Comparison of ENCODE assay signal across 8 cellular contexts in the genomic region with DNA sequence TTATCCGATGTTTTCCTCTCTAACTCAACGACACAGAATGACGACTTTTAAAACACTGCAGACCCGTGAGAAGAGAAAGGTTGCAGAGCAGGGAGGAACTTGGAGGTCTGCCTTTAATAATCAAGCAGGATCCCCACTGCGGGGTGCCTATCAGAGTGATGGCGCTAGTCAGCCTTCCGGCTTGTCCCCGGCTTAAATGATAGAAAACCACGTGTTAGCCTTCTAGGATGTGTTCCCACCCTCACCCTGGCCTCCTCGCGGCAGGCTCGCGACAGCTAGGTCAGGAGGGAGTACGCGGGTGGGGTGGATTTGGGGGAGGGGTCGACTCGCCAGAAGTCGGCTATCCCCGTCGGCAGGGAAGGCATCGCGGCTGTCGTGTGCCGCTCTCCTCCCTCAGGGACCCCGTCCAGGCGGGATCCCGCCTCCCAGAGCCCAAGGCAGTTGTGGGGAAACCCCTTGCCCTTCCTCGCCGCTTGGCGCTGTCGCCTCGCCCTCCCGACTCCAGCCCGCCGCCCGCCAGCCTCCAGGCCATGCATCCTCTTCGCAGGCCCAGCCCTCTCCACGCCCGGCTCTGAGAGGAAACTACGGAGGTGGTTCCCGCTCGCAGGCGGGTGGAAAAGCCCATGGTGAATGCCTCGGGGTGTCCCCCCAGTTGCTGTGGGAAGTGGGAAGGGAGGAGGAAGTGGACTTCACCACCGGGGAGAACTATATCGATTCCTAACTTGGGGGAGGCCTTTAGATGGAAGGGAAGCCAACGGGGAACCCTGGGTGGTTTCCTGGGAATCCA. TPM values are rescaled to one million over a fixed set of nuclear protein-coding genes. Genes with fewer than 3 reads are reported as not detected.
DNase-seq lines count a peak whose midpoint lies in the region; ATAC-seq and TF ChIP-seq lines count a peak whose summit lies in the region.

No MANE protein-coding gene starts in this region.

- 0% methylated on average over 43 of the region's 47 CpGs for WGBS in mesenchymal stem cell

- peak overlapping the region in 1 of 2 experiments; percentile 30 for H2BK12ac ChIP-seq in mesenchymal stem cell (ENCODE audit: low read length in 2 of 2)

- peak; percentile 23 for ATAC-seq in GM19351 (IDR thresholded peaks at IDR 0.05; ENCODE audit: unreplicated experiment)
- ATAC-seq in HG03521 (IDR thresholded peaks at IDR 0.05; ENCODE audit: unreplicated experiment): peak; percentile 17
- peak; percentile 27 for ATAC-seq in activated CD8-positive, alpha-beta T cell treated with anti-CD3 and anti-CD28 coated beads for 36 hours

- H3K4me3 Mint-ChIP-seq in activated CD8-positive, alpha-beta T cell treated with anti-CD3 and anti-CD28 coated beads for 36 hours: peak overlapping the region; percentile 86

- peak overlapping the region; percentile 87 to 100 for H3K4me3 ChIP-seq in mesenchymal stem cell (ENCODE audit: insufficient read depth in 1 of 2, low read depth in 1 of 2, low read length in 2 of 2)

- no peak overlapping the region for H2BK120ac ChIP-seq in mesenchymal stem cell (ENCODE audit: low read depth, low read length)

- H3K18ac ChIP-seq in mesenchymal stem cell (ENCODE audit: low read depth in 1 of 2, low read length in 2 of 2): peak overlapping the region; percentile 1 to 14

- peaks cover 25% of the 10 kb centered on the region for H3K4me1 Mint-ChIP-seq in activated CD8-positive, alpha-beta T cell treated with anti-CD3 and anti-CD28 coated beads for 36 hours (ENCODE audit: low read depth)

- H3K4me2 ChIP-seq in mesenchymal stem cell (ENCODE audit: low read length, poor library complexity, severe bottlenecking): peak overlapping the region; percentile 76

- POLR2A ChIA-PET in activated CD8-positive, alpha-beta T cell treated with anti-CD3 and anti-CD28 coated beads for 36 hours (lab: Charles Lee): interaction anchor here (0.6 to 1.1 kb wide), 8 partner anchors 26 to 451 kb away, joined by 3 to 9 read pairs (median 3); a partner anchor contains a TSS

- peaks cover 5% of the 10 kb centered on the region for H3K79me1 ChIP-seq in mesenchymal stem cell (replicated peaks; ENCODE audit: low read length, poor library complexity, severe bottlenecking)

- H3K23ac ChIP-seq in mesenchymal stem cell (ENCODE audit: low read length in 2 of 2): no peak overlapping the region

- intact Hi-C loops in activated CD8-positive, alpha-beta T cell treated with anti-CD3 and anti-CD28 coated beads for 36 hours (cut with micrococcal nuclease): loop anchor here (5.0 to 10.0 kb wide), 2 partner anchors 74 to 161 kb away; no protein-coding TSS in a partner anchor

- no peak overlapping the region for H2BK5ac ChIP-seq in mesenchymal stem cell (ENCODE audit: low read depth, low read length, poor library complexity, severe bottlenecking)

- no peaks in the 10 kb centered on the region for H3K27me3 Mint-ChIP-seq in activated CD8-positive, alpha-beta T cell treated with anti-CD3 and anti-CD28 coated beads for 36 hours

- H3K36me3 Mint-ChIP-seq in activated CD8-positive, alpha-beta T cell treated with anti-CD3 and anti-CD28 coated beads for 36 hours (ENCODE audit: low read depth): peaks cover 12% of the 10 kb centered on the region

- H3K4me1 ChIP-seq in mesenchymal stem cell (ENCODE audit: control insufficient read depth, insufficient read depth, low read depth, low read length): peaks cover 4% of the 10 kb centered on the region

- CTCF ChIA-PET in activated CD8-positive, alpha-beta T cell treated with anti-CD3 and anti-CD28 coated beads for 36 hours (lab: Charles Lee): no interaction called here

- no peaks in the 10 kb centered on the region for H3K9me3 Mint-ChIP-seq in activated CD8-positive, alpha-beta T cell treated with anti-CD3 and anti-CD28 coated beads for 36 hours

- H3K4ac ChIP-seq in mesenchymal stem cell (ENCODE audit: low read depth in 1 of 2, low read length in 2 of 2): peak overlapping the region in 1 of 2 experiments; percentile 5

- H3K36me3 ChIP-seq in mesenchymal stem cell (ENCODE audit: control insufficient read depth in 1 of 2, insufficient read depth in 2 of 2, low read depth in 1 of 2, low read length in 2 of 2): peaks cover 0 to 4% of the 10 kb centered on the region in 2 experiments

- peak overlapping the region; percentile 99 for H3K9ac ChIP-seq in mesenchymal stem cell (ENCODE audit: low read length)

- peak overlapping the region; percentile 97 for H3K27ac ChIP-seq in mesenchymal stem cell (ENCODE audit: low read length, poor library complexity, severe bottlenecking)

- no peaks in the 10 kb centered on the region for H3K27me3 ChIP-seq in mesenchymal stem cell (ENCODE audit: control insufficient read depth in 1 of 2, insufficient read depth in 1 of 2, low read length in 2 of 2)

- peak overlapping the region; percentile 56 for H4K8ac ChIP-seq in mesenchymal stem cell (ENCODE audit: low read length)

- H3K14ac ChIP-seq in mesenchymal stem cell (ENCODE audit: low read length in 2 of 2): no peak overlapping the region

- no peaks in the 10 kb centered on the region for H3K9me3 ChIP-seq in mesenchymal stem cell (ENCODE audit: control insufficient read depth, low read length)

- H2AK5ac ChIP-seq in mesenchymal stem cell (ENCODE audit: low read length, severe bottlenecking): no peak overlapping the region

- no peak for TF ChIP-seq CTCF in activated CD8-positive, alpha-beta T cell treated with anti-CD3 and anti-CD28 coated beads for 36 hours (IDR thresholded peaks at IDR 0.05)

- peak overlapping the region; percentile 100 for H3K27ac Mint-ChIP-seq in activated CD8-positive, alpha-beta T cell treated with anti-CD3 and anti-CD28 coated beads for 36 hours

- peak overlapping the region; percentile 8 for H4K91ac ChIP-seq in mesenchymal stem cell (ENCODE audit: low read length)

- peak overlapping the region; percentile 73 for H2BK15ac ChIP-seq in mesenchymal stem cell (ENCODE audit: low read depth, poor library complexity, severe bottlenecking)

- H2AFZ ChIP-seq in mesenchymal stem cell (ENCODE audit: low read depth, low read length): peak overlapping the region; percentile 33

- DNase-seq in C1 segment of cervical spinal cord (lab: John Stamatoyannopoulos, UW): peak; percentile 79 to 95 (median 88)
- DNase-seq in NCI-H774 (lab: John Stamatoyannopoulos, UW): peak; percentile 79
- DNase-seq in activated CD8-positive, alpha-beta T cell treated with anti-CD3 and anti-CD28 coated beads for 36 hours: peak; percentile 82
- peak; percentile 63 for DNase-seq in effector CD8-positive, alpha-beta T cell (lab: John Stamatoyannopoulos, UW)
- DNase-seq in mesenchymal stem cell: peak; percentile 93
- DNase-seq in stimulated activated CD8-positive, alpha-beta memory T cell treated with anti-CD3 and anti-CD28 coated beads, Interleukin-12 subunit alpha, Interleukin-12 subunit beta, amount 100 ng/mL, for 4 hours (ENCODE audit: low read depth): peak; percentile 56

RNA-seq across cellular contexts. Expression of a gene that starts 1.1 kb away (rescaled TPM):
- total RNA-seq in activated CD8-positive, alpha-beta T cell treated with anti-CD3 and anti-CD28 coated beads for 36 hours: 10 to 100 TPM; 59.2 to 59.5 TPM
- polyA plus RNA-seq in mesenchymal stem cell (2013, experiment 1 of 2): 30.6 TPM
- polyA plus RNA-seq in mesenchymal stem cell (2013, experiment 2 of 2): 29.4 TPM

RNA-seq across cellular contexts. Expression of a gene that starts 53.0 kb away (rescaled TPM):
- not detected for total RNA-seq in activated CD8-positive, alpha-beta T cell treated with anti-CD3 and anti-CD28 coated beads for 36 hours
- polyA plus RNA-seq in mesenchymal stem cell (2013, experiment 1 of 2): 1.5 TPM
- polyA plus RNA-seq in mesenchymal stem cell (2013, experiment 2 of 2): 0.86 TPM

Comparison
In these comparisons a context has a peak if more than half of its experiments do, and no peak if none do; other contexts are left out.
1. Peak in every context shown above with its lines: DNase-seq, ATAC-seq, H3K4me3 ChIP-seq and H3K27ac ChIP-seq.